Comparison of ENCODE assay signal across 12 cellular contexts in genomic region chr20:50048420-50049166, GRCh38.
DNase-seq lines count a peak whose midpoint lies in the region; ATAC-seq, FAIRE-seq and TF ChIP-seq lines count a peak whose summit lies in the region.
"Had no signal": no experiment of that assay in that cellular context is flagged by ENCODE, and none has a peak within 500 bp of the region (broad histone marks: within the 10 kb centered on the region; RNA-seq: fewer than 3 reads in every experiment).

No MANE protein-coding gene starts in this region.

- H4K20me1 ChIP-seq in endothelial cell of umbilical vein (replicated peaks; ENCODE audit: control insufficient read depth, extremely low read depth, insufficient read depth, low read length) = no peaks in the 10 kb centered on the region

- no peak overlapping the region for H3K4me3 ChIP-seq in CD8-positive, alpha-beta memory T cell (ENCODE audit: low read length)
- no peak overlapping the region for H3K4me3 ChIP-seq in SJCRH30
- H3K4me3 ChIP-seq in endothelial cell of umbilical vein (replicated peaks in 1 of 3; ENCODE audit: insufficient read depth in 1 of 3, low read depth in 1 of 3, low read length in 3 of 3) = no peak overlapping the region
- H3K4me3 ChIP-seq in skeletal muscle satellite cell (ENCODE audit: low read length) = no peak overlapping the region
- H3K4me3 ChIP-seq in colonic mucosa = no peak overlapping the region
- no peak overlapping the region for H3K4me3 ChIP-seq in BE2C (ENCODE audit: low read depth, low read length)
- H3K4me3 ChIP-seq: lung had no signal

- TF ChIP-seq CTCF in endothelial cell of umbilical vein (IDR thresholded peaks at IDR 0.05; ENCODE audit: extremely low read depth in 1 of 2, insufficient read depth in 1 of 2, low read depth in 1 of 2, low read length in 2 of 2) (no peak), colonic mucosa (IDR thresholded peaks at IDR 0.05) (no peak), BE2C (IDR thresholded peaks at IDR 0.05; ENCODE audit: low read depth, low read length) (no peak)

- intact Hi-C loops in endothelial cell of umbilical vein (cut with micrococcal nuclease) = no loop called here
- intact Hi-C loops in colonic mucosa (cut with DNase I) = no loop called here

- H3K9ac ChIP-seq in endothelial cell of umbilical vein (replicated peaks; ENCODE audit: extremely low read depth, insufficient read depth, low read length) = no peak overlapping the region
- peak overlapping the region; percentile 31 for H3K9ac ChIP-seq in skeletal muscle satellite cell (ENCODE audit: low read depth, low read length)
- H3K9ac ChIP-seq in colonic mucosa (ENCODE audit: low read depth in 2 of 2, low read length in 2 of 2) = peak overlapping the region in 1 of 2 donors; percentile 24

- DNase-seq in CD8-positive, alpha-beta memory T cell = peak in 4 of 5 donors; percentile 13 to 62 (median 49)
- DNase-seq in SJCRH30 = peak; percentile 66 to 68
- no peak for DNase-seq in endothelial cell of umbilical vein (ENCODE audit: low read depth, low spot score)
- DNase-seq in colonic mucosa = no peak
- no peak for DNase-seq in NCI-H1930 (lab: John Stamatoyannopoulos, UW)
- no peak for DNase-seq in BE2C

- no peak for FAIRE-seq in endothelial cell of umbilical vein (lab: Jason Lieb, UNC)
- FAIRE-seq: colon, G401.6, TTC549 had no signal

- peaks cover 9 to 13% (median 13%) of the 10 kb centered on the region in 3 donors for H3K4me1 Mint-ChIP-seq in CD8-positive, alpha-beta memory T cell

- no TSS peak for BruUV-seq in endothelial cell of umbilical vein (replicated peaks; lab: Mats Ljungman, UMichigan)

- TF ChIP-seq POLR2A in endothelial cell of umbilical vein (IDR thresholded peaks at IDR 0.05; ENCODE audit: low read depth, low read length) = no peak

- H3K27ac Mint-ChIP-seq in CD8-positive, alpha-beta memory T cell = peak overlapping the region in 6 of 8 donors; percentile 23 to 85 (median 61)

- no peaks in the 10 kb centered on the region for H3K27me3 ChIP-seq in CD8-positive, alpha-beta memory T cell (ENCODE audit: insufficient read depth, low read length, poor library complexity, severe bottlenecking)
- H3K27me3 ChIP-seq in SJCRH30 = no peaks in the 10 kb centered on the region
- no peaks in the 10 kb centered on the region for H3K27me3 ChIP-seq in endothelial cell of umbilical vein (ENCODE audit: control insufficient read depth in 2 of 2, insufficient read depth in 2 of 2, low read length in 2 of 2)
- peaks cover 2% of the 10 kb centered on the region for H3K27me3 ChIP-seq in skeletal muscle satellite cell (ENCODE audit: control insufficient read depth, insufficient read depth, low read length)
- H3K27me3 ChIP-seq in colonic mucosa = no peaks in the 10 kb centered on the region
- H3K27me3 ChIP-seq in BE2C = no peaks in the 10 kb centered on the region

- CTCF ChIA-PET in CD8-positive, alpha-beta memory T cell (lab: Charles Lee) = interaction anchor here (1.2 kb wide), 1 partner anchor 23 kb away, joined by 4 read pairs; no protein-coding TSS in a partner anchor
- CTCF ChIA-PET in endothelial cell of umbilical vein (lab: Charles Lee) = interaction anchor here (1.2 to 2.6 kb wide), 3 partner anchors 23 to 70 kb away, joined by 4 to 16 read pairs (median 8); no protein-coding TSS in a partner anchor

- no peak for ATAC-seq in GM18861 (IDR thresholded peaks at IDR 0.05; ENCODE audit: unreplicated experiment)

- dilution Hi-C loops in endothelial cell of umbilical vein (cut with MboI; ENCODE audit: extremely low pct_ligation_motif_present, low sequenced_read_pairs) = no loop called here

- H3K9me1 ChIP-seq in endothelial cell of umbilical vein (replicated peaks; ENCODE audit: control insufficient read depth, extremely low read depth, insufficient read depth, low read length) = no peaks in the 10 kb centered on the region

- no peaks in the 10 kb centered on the region for H3K36me3 ChIP-seq in CD8-positive, alpha-beta memory T cell (ENCODE audit: insufficient read depth, low read length)
- H3K36me3 ChIP-seq in SJCRH30 (no peaks in the 10 kb centered on the region), endothelial cell of umbilical vein (ENCODE audit: control insufficient read depth in 2 of 2, extremely low read depth in 1 of 2, insufficient read depth in 2 of 2, low read length in 2 of 2) (no peaks in the 10 kb centered on the region), skeletal muscle satellite cell (ENCODE audit: insufficient read depth, low read length) (no peaks in the 10 kb centered on the region), colonic mucosa (no peaks in the 10 kb centered on the region), BE2C (no peaks in the 10 kb centered on the region)

- peaks cover 0 to 5% (median 2%) of the 10 kb centered on the region in 5 donors for H3K9me3 Mint-ChIP-seq in CD8-positive, alpha-beta memory T cell

- H3K4me2 ChIP-seq in endothelial cell of umbilical vein (ENCODE audit: insufficient read depth, low read length) (no peak overlapping the region), skeletal muscle satellite cell (ENCODE audit: low read length) (peak overlapping the region; percentile 53)

- no peaks in the 10 kb centered on the region for H3K79me2 ChIP-seq in endothelial cell of umbilical vein (ENCODE audit: control insufficient read depth, insufficient read depth, low read length)

- peak overlapping the region in 3 of 7 donors; percentile 7 to 46 (median 9) for H3K4me3 Mint-ChIP-seq in CD8-positive, alpha-beta memory T cell

- peaks cover 13 to 30% of the 10 kb centered on the region in 2 donors for H3K27me3 Mint-ChIP-seq in CD8-positive, alpha-beta memory T cell

- POLR2A ChIA-PET in CD8-positive, alpha-beta memory T cell (lab: Charles Lee) = no interaction called here
- POLR2A ChIA-PET in endothelial cell of umbilical vein (lab: Charles Lee) = no interaction called here

- peaks cover 0 to 6% (median 0%) of the 10 kb centered on the region in 3 donors for H3K36me3 Mint-ChIP-seq in CD8-positive, alpha-beta memory T cell

- H3K27ac ChIP-seq in CD8-positive, alpha-beta memory T cell (ENCODE audit: low read depth, low read length) = no peak overlapping the region
- H3K27ac ChIP-seq in SJCRH30 (no peak overlapping the region), endothelial cell of umbilical vein (ENCODE audit: insufficient read depth, low read depth, low read length) (peak overlapping the region; percentile 96), colonic mucosa (no peak overlapping the region)

- no peaks in the 10 kb centered on the region for H3K4me1 ChIP-seq in CD8-positive, alpha-beta memory T cell (ENCODE audit: insufficient read depth, low read length)
- peaks cover 25% of the 10 kb centered on the region for H3K4me1 ChIP-seq in SJCRH30
- peaks cover 26% of the 10 kb centered on the region for H3K4me1 ChIP-seq in endothelial cell of umbilical vein (ENCODE audit: control insufficient read depth, extremely low read depth, insufficient read depth, low read length)
- H3K4me1 ChIP-seq in skeletal muscle satellite cell (ENCODE audit: control insufficient read depth, insufficient read depth, low read length) = peaks cover 28% of the 10 kb centered on the region
- no peaks in the 10 kb centered on the region for H3K4me1 ChIP-seq in colonic mucosa
- H3K4me1 ChIP-seq in BE2C = peaks cover 7% of the 10 kb centered on the region

- H2AFZ ChIP-seq in endothelial cell of umbilical vein (ENCODE audit: low read depth, low read length) = no peak overlapping the region

- no peaks in the 10 kb centered on the region for H3K9me3 ChIP-seq in CD8-positive, alpha-beta memory T cell (ENCODE audit: low read length)
- H3K9me3 ChIP-seq in SJCRH30 (replicated peaks) (no peaks in the 10 kb centered on the region; the same call in 1 of the 2 replicates), endothelial cell of umbilical vein (replicated peaks; ENCODE audit: control insufficient read depth, insufficient read depth, low read length) (no peaks in the 10 kb centered on the region), skeletal muscle satellite cell (replicated peaks; ENCODE audit: low read length) (no peaks in the 10 kb centered on the region), colonic mucosa (no peaks in the 10 kb centered on the region), BE2C (no peaks in the 10 kb centered on the region)

TF ChIP-seq in endothelial cell of umbilical vein, 7 proteins besides CTCF, POLR2A, EP300 and RAD21:
- TF ChIP-seq MAX (IDR thresholded peaks at IDR 0.05; ENCODE audit: insufficient read depth, insufficient read length) (no peak), EZH2 (IDR thresholded peaks at IDR 0.05; ENCODE audit: borderline replicate concordance, low read depth, low read length, severe bottlenecking) (no peak), JUN (IDR thresholded peaks at IDR 0.05; ENCODE audit: borderline replicate concordance, insufficient read depth, insufficient read length, low read depth) (no peak), FOS (IDR thresholded peaks at IDR 0.05; ENCODE audit: borderline replicate concordance, insufficient read depth, low read length) (no peak), GATA2 (IDR thresholded peaks at IDR 0.05; ENCODE audit: insufficient read depth, insufficient read length, low read depth, low read length) (no peak), POLR2AphosphoS5 (IDR thresholded peaks at IDR 0.05; ENCODE audit: insufficient read depth, low read depth, low read length) (no peak), MYC (IDR thresholded peaks at IDR 0.05; ENCODE audit: low read depth, low read length) (no peak)
TF ChIP-seq in endothelial cell of umbilical vein: peak in this region for 0.

Comparison
In these comparisons a context has a peak if more than half of its experiments do, and no peak if none do; other contexts are left out.
1. DNase-seq: peak in CD8-positive, alpha-beta memory T cell (4 of 5) and SJCRH30 (2 of 2); none in endothelial cell of umbilical vein (single experiment), colonic mucosa (single experiment), NCI-H1930 (0 of 2) and BE2C (single experiment).